Comparison of ENCODE assay signal across 8 cellular contexts in the genomic region with DNA sequence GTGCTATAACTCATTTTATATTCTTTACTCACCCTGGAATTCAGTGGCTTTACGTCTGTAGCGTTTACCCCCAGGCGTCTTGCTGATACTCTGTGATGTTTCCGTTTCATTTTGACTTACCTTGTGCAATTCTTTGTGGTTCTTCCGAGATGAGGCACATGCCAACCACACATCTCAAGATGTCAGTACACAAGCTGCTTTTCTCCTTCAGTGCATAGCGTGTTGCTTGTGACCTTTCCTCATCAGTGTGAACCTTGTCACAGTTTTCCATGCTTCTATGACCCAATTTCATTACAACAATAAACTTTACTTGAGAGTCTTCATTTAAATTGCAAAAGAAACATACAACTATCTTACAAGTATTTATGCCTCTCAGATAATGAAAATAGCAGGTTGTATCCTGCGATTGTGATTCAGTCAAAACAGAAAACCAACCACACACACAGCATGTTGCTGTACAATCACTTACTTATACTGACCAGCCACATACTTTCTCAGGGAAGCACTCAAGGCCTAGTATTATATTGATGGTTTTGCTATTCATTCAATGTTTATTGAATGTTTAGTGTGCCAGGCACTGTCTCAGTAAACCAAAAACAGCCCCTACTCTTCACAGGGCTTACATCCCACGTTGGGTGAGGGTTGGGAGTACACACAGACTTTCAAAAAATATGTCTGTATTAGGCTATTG.
DNase-seq lines count a peak whose midpoint lies in the region; ATAC-seq and TF ChIP-seq lines count a peak whose summit lies in the region.

No MANE protein-coding gene starts in this region.

- H3K79me2 ChIP-seq in OCI-LY3 (ENCODE audit: low read length): peaks cover 14% of the 10 kb centered on the region

- H3K36me3 ChIP-seq in OCI-LY3 (replicated peaks; ENCODE audit: low read depth, low read length): no peaks in the 10 kb centered on the region

- no peaks in the 10 kb centered on the region for H3K27me3 ChIP-seq in OCI-LY3 (ENCODE audit: low read depth, low read length)

- ATAC-seq in GM18502 (IDR thresholded peaks at IDR 0.05; ENCODE audit: poor library complexity, unreplicated experiment) (peak; percentile 82), HG02759 (IDR thresholded peaks at IDR 0.05; ENCODE audit: unreplicated experiment) (peak; percentile 68)

- no peak for TF ChIP-seq POLR2A in erythroblast (IDR thresholded peaks at IDR 0.05; ENCODE audit: low read length)

- DNase-seq in activated naive CD8-positive, alpha-beta T cell treated with anti-CD3 and anti-CD28 coated beads, Interleukin-2, amount 50 U/mL, for 16 hours (ENCODE audit: low read depth, low spot score): peak; percentile 16
- DNase-seq in stimulated activated CD4-positive, alpha-beta T cell treated with anti-CD3 and anti-CD28 coated beads, Interleukin-4, amount 100 ng/mL, for 4 hours: peak; percentile 19 to 61
- DNase-seq in head of caudate nucleus (no peak), erythroblast (lab: John Stamatoyannopoulos, UW) (no peak), LoVo (ENCODE audit: low spot score) (no peak)

- peaks cover 55% of the 10 kb centered on the region for H3K4me1 ChIP-seq in OCI-LY3 (ENCODE audit: low read length)

- intact Hi-C loops in head of caudate nucleus (cut with DNase I): no loop called here

- H3K9me3 ChIP-seq in OCI-LY3 (ENCODE audit: insufficient read depth, low read length): no peaks in the 10 kb centered on the region

- H3K27ac ChIP-seq in OCI-LY3 (ENCODE audit: low read length): peak overlapping the region; percentile 94

- no peak overlapping the region for H2AFZ ChIP-seq in OCI-LY3 (ENCODE audit: low read depth, low read length)

- peak overlapping the region; percentile 77 for H3K4me2 ChIP-seq in OCI-LY3 (ENCODE audit: low read length)

- H3K9ac ChIP-seq in OCI-LY3 (ENCODE audit: low read length): peak overlapping the region; percentile 57

- TF ChIP-seq CTCF in OCI-LY3 (IDR thresholded peaks at IDR 0.05; ENCODE audit: low read depth, low read length): no peak

- H4K20me1 ChIP-seq in OCI-LY3 (ENCODE audit: insufficient read depth, low read length): no peaks in the 10 kb centered on the region

- peak overlapping the region; percentile 56 for H3K4me3 ChIP-seq in OCI-LY3 (ENCODE audit: low read length)

Comparison
In these comparisons a context has a peak if more than half of its experiments do, and no peak if none do; other contexts are left out.
1. DNase-seq: peak in activated naive CD8-positive, alpha-beta T cell treated with anti-CD3 and anti-CD28 coated beads, Interleukin-2, amount 50 U/mL, for 16 hours (single experiment) and stimulated activated CD4-positive, alpha-beta T cell treated with anti-CD3 and anti-CD28 coated beads, Interleukin-4, amount 100 ng/mL, for 4 hours (2 of 2); none in head of caudate nucleus (0 of 42), erythroblast (0 of 2) and LoVo (single experiment).